In the genomic region with DNA sequence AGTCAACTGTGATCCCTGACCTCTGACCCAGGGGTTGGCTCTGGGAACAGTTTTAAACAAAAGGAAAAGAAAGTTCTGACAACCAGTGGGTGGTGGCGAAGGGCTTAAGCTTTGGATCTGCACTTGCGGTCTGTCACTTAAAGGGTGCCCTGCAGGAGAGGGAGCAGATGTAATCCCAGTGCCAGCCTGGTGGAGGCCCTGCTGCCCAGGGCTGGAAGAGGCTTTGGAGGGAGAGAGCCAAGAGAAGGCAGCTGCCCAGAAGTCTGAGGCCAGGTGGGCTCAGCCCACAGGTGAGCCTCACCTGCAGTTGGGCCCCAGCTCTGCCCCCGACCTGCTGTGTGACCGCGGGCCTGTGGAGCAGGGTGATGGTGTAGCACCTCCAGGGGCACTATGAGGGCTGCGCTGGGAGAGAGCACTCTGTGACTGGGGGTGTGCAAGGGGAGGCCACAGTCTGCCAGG, we compare ENCODE assay signal across 10 cellular contexts. TPM values are rescaled to one million over a fixed set of nuclear protein-coding genes. Genes with fewer than 3 reads are reported as not detected.
DNase-seq lines count a peak whose midpoint lies in the region; ATAC-seq and TF ChIP-seq lines count a peak whose summit lies in the region.
"Had no signal": no experiment of that assay in that cellular context is flagged by ENCODE, and none has a peak within 500 bp of the region (broad histone marks: within the 10 kb centered on the region; RNA-seq: fewer than 3 reads in every experiment).

No MANE protein-coding gene starts in this region.

- H3K9me3 Mint-ChIP-seq in activated naive CD4-positive, alpha-beta T cell treated with anti-CD3 and anti-CD28 coated beads, Interleukin-2, amount 50 U/mL, for 24 hours, result no peaks in the 10 kb centered on the region
- H3K9me3 Mint-ChIP-seq in activated CD8-positive, alpha-beta T cell treated with anti-CD3 and anti-CD28 coated beads, Interleukin-2, amount 10 ng/mL, durations not matched to agents 7 days and 5 days (ENCODE audit: insufficient read depth), result no peaks in the 10 kb centered on the region

- H3K4me1 ChIP-seq in transverse colon, result peaks cover 32 to 57% (median 47%) of the 10 kb centered on the region in 4 donors

- DNase-seq in activated naive CD4-positive, alpha-beta T cell (lab: John Stamatoyannopoulos, UW), result no peak
- DNase-seq in activated CD8-positive, alpha-beta T cell treated with anti-CD3 and anti-CD28 coated beads, Interleukin-2, amount 10 ng/mL, durations not matched to agents 7 days and 5 days, result no peak
- peak; percentile 46 for DNase-seq in iPS-NIHi7 (ENCODE audit: extremely low spot score)
- DNase-seq in transverse colon, result no peak
- DNase-seq in A172 (ENCODE audit: low spot score), result no peak
- DNase-seq in AG08395 (ENCODE audit: low spot score), result no peak
- DNase-seq: MV-4-11; stimulated activated CD4-positive, alpha-beta T cell treated with anti-CD3 and anti-CD28 coated beads, Interleukin-4, amount 100 ng/mL, for 1 hour had no signal

- peak in 4 of 5 experiments; percentile 14 to 39 (median 27) for TF ChIP-seq CTCF in transverse colon (IDR thresholded peaks at IDR 0.05)

- intact Hi-C loops in transverse colon (cut with DNase I; ENCODE audit: low total_unique reads), result no loop called here

- no peaks in the 10 kb centered on the region for H3K27me3 Mint-ChIP-seq in activated naive CD4-positive, alpha-beta T cell treated with anti-CD3 and anti-CD28 coated beads, Interleukin-2, amount 50 U/mL, for 24 hours
- no peaks in the 10 kb centered on the region for H3K27me3 Mint-ChIP-seq in activated CD8-positive, alpha-beta T cell treated with anti-CD3 and anti-CD28 coated beads, Interleukin-2, amount 10 ng/mL, durations not matched to agents 7 days and 5 days (ENCODE audit: low read depth)

- H3K9me3 ChIP-seq in transverse colon, result no peaks in the 10 kb centered on the region

- CTCF ChIA-PET in activated CD8-positive, alpha-beta T cell treated with anti-CD3 and anti-CD28 coated beads, Interleukin-2, amount 10 ng/mL, durations not matched to agents 7 days and 5 days (lab: Charles Lee), result interaction anchor here (0.6 to 13.8 kb wide), 7 partner anchors 10 to 36 kb away, joined by 3 to 170 read pairs (median 6); no protein-coding TSS in a partner anchor

- WGBS in transverse colon (ENCODE audit: low coverage in 1 of 2), 2 donors, result 60 to 95% methylated on average over 1 to 6 of the region's 6 CpGs

- ATAC-seq in activated CD8-positive, alpha-beta T cell treated with anti-CD3 and anti-CD28 coated beads, Interleukin-2, amount 10 ng/mL, durations not matched to agents 7 days and 5 days, result no peak
- ATAC-seq in GM18870 (IDR thresholded peaks at IDR 0.05; ENCODE audit: unreplicated experiment), result no peak

- TF ChIP-seq POLR2A in transverse colon (IDR thresholded peaks at IDR 0.05), result no peak

- H3K36me3 ChIP-seq in transverse colon, result peaks cover 0 to 6% (median 0%) of the 10 kb centered on the region in 4 donors

- POLR2A ChIA-PET in activated CD8-positive, alpha-beta T cell treated with anti-CD3 and anti-CD28 coated beads, Interleukin-2, amount 10 ng/mL, durations not matched to agents 7 days and 5 days (lab: Charles Lee), result interaction anchor here (0.8 to 2.7 kb wide), 3 partner anchors 13 to 20 kb away, joined by 3 to 11 read pairs (median 4); partner anchors contain the start of gene SH2B3

- H3K4me3 ChIP-seq in transverse colon, result no peak overlapping the region

- H3K36me3 Mint-ChIP-seq in activated naive CD4-positive, alpha-beta T cell treated with anti-CD3 and anti-CD28 coated beads, Interleukin-2, amount 50 U/mL, for 24 hours, result peaks cover 4% of the 10 kb centered on the region
- peaks cover 56% of the 10 kb centered on the region for H3K36me3 Mint-ChIP-seq in activated CD8-positive, alpha-beta T cell treated with anti-CD3 and anti-CD28 coated beads, Interleukin-2, amount 10 ng/mL, durations not matched to agents 7 days and 5 days (ENCODE audit: low read depth)

- H3K27ac ChIP-seq in transverse colon, result peak overlapping the region in 3 of 4 donors; percentile 2 to 77 (median 76)

- no peak for TF ChIP-seq EP300 in transverse colon (IDR thresholded peaks at IDR 0.05; ENCODE audit: low read depth)

- H3K27me3 ChIP-seq in transverse colon, result no peaks in the 10 kb centered on the region

- H3K4me3 Mint-ChIP-seq in activated naive CD4-positive, alpha-beta T cell treated with anti-CD3 and anti-CD28 coated beads, Interleukin-2, amount 50 U/mL, for 24 hours, result peak overlapping the region; percentile 36
- no peak overlapping the region for H3K4me3 Mint-ChIP-seq in activated CD8-positive, alpha-beta T cell treated with anti-CD3 and anti-CD28 coated beads, Interleukin-2, amount 10 ng/mL, durations not matched to agents 7 days and 5 days

- H3K4me1 Mint-ChIP-seq in activated naive CD4-positive, alpha-beta T cell treated with anti-CD3 and anti-CD28 coated beads, Interleukin-2, amount 50 U/mL, for 24 hours, result peaks cover 61% of the 10 kb centered on the region
- peaks cover 74% of the 10 kb centered on the region for H3K4me1 Mint-ChIP-seq in activated CD8-positive, alpha-beta T cell treated with anti-CD3 and anti-CD28 coated beads, Interleukin-2, amount 10 ng/mL, durations not matched to agents 7 days and 5 days (ENCODE audit: low read depth)

- in situ Hi-C loops in transverse colon (cut with MboI; ENCODE audit: low pct_ligation_motif_present in 1 of 4, low pct_unique_long_range_greater_than_20kb in 1 of 4, low sequenced_read_pairs in 3 of 4), result no loop called here

- H3K27ac Mint-ChIP-seq in activated naive CD4-positive, alpha-beta T cell treated with anti-CD3 and anti-CD28 coated beads, Interleukin-2, amount 50 U/mL, for 24 hours, result peak overlapping the region; percentile 76
- peak overlapping the region; percentile 92 for H3K27ac Mint-ChIP-seq in activated CD8-positive, alpha-beta T cell treated with anti-CD3 and anti-CD28 coated beads, Interleukin-2, amount 10 ng/mL, durations not matched to agents 7 days and 5 days

RNA-seq across cellular contexts. Expression of gene SH2B3, which starts 19.1 kb away (rescaled TPM):
- total RNA-seq in activated CD8-positive, alpha-beta T cell treated with anti-CD3 and anti-CD28 coated beads, Interleukin-2, amount 10 ng/mL, durations not matched to agents 7 days and 5 days, result 10 to 100 TPM; 49.9 to 50.9 TPM
- total RNA-seq in transverse colon, result 10 to 100 TPM; 22.3 to 99.1 (median 43.6) TPM
- total RNA-seq in A172 (2014; rRNA removed; shearing (Covaris generic)), result 30.5 and 32.3 TPM in 2 replicates

RNA-seq across cellular contexts. Expression of gene PHETA1, which starts 55.9 kb away (rescaled TPM):
- total RNA-seq in activated CD8-positive, alpha-beta T cell treated with anti-CD3 and anti-CD28 coated beads, Interleukin-2, amount 10 ng/mL, durations not matched to agents 7 days and 5 days, result 1 to 10 TPM; 1.1 to 1.7 TPM
- total RNA-seq in transverse colon, result 10 to 100 TPM; 22.4 to 34.8 (median 28.1) TPM
- total RNA-seq in A172 (2014; rRNA removed; shearing (Covaris generic)), result 9.4 and 16.6 TPM in 2 replicates
